In genomic region chr6:112253842-112254816, GRCh38 we compare ENCODE assay signal across 9 cellular contexts. TPM values are rescaled to one million over a fixed set of nuclear protein-coding genes. Genes with fewer than 3 reads are reported as not detected.
DNase-seq lines count a peak whose midpoint lies in the region; ATAC-seq and TF ChIP-seq lines count a peak whose summit lies in the region.
"Had no signal": no experiment of that assay in that cellular context is flagged by ENCODE, and none has a peak within 500 bp of the region (broad histone marks: within the 10 kb centered on the region; RNA-seq: fewer than 3 reads in every experiment).

TSS of gene LAMA4 (minus strand) at chr6:112254567. CDS start at chr6:112254150, 417 bp downstream.

- POLR2A ChIA-PET in naive thymus-derived CD4-positive, alpha-beta T cell (lab: Charles Lee), result no interaction called here

- no peak within 1 kb of the TSS for H3K27ac Mint-ChIP-seq in activated T-cell treated with anti-CD3 and anti-CD28 coated beads, Interleukin-2, amount 50 U/mL, for 72 hours
- H3K27ac Mint-ChIP-seq in naive thymus-derived CD4-positive, alpha-beta T cell, result no peak within 1 kb of the TSS

- no peaks in the 10 kb centered on the region for H3K27me3 ChIP-seq in naive thymus-derived CD4-positive, alpha-beta T cell (ENCODE audit: control insufficient read depth in 2 of 2, insufficient read depth in 2 of 2, low read length in 2 of 2)
- no peaks in the 10 kb centered on the region for H3K27me3 ChIP-seq in vagina

- H3K27ac ChIP-seq in naive thymus-derived CD4-positive, alpha-beta T cell (ENCODE audit: low read depth, low read length), result no peak within 1 kb of the TSS
- peak within 1 kb of the TSS; percentile 95 for H3K27ac ChIP-seq in vagina

- H3K36me3 ChIP-seq in naive thymus-derived CD4-positive, alpha-beta T cell (ENCODE audit: control insufficient read depth in 2 of 3, insufficient read depth in 3 of 3, low read length in 3 of 3), result no peaks in the 10 kb centered on the region
- H3K36me3 ChIP-seq in vagina, result no peaks in the 10 kb centered on the region

- H3K4me3 ChIP-seq in LNCaP clone FGC (ENCODE audit: low read depth, low read length) (peak within 1 kb of the TSS; percentile 43), fibroblast of villous mesenchyme (ENCODE audit: low read depth, low read length) (peak within 1 kb of the TSS; percentile 69), vagina (peak within 1 kb of the TSS; percentile 72 to 77)
- H3K4me3 ChIP-seq in naive thymus-derived CD4-positive, alpha-beta T cell (ENCODE audit: low read length), result peak within 1 kb of the TSS; percentile 43

- intact Hi-C loops in naive thymus-derived CD4-positive, alpha-beta T cell (cut with micrococcal nuclease), result no loop called here
- intact Hi-C loops in vagina (cut with DNase I), result no loop called here

- no peaks in the 10 kb centered on the region for H3K9me3 ChIP-seq in naive thymus-derived CD4-positive, alpha-beta T cell (ENCODE audit: control insufficient read depth in 2 of 3, low read length in 3 of 3)
- no peaks in the 10 kb centered on the region for H3K9me3 ChIP-seq in vagina

- TF ChIP-seq POLR2A in vagina (IDR thresholded peaks at IDR 0.05), result no peak

- H3K36me3 Mint-ChIP-seq in activated T-cell treated with anti-CD3 and anti-CD28 coated beads, Interleukin-2, amount 50 U/mL, for 72 hours (ENCODE audit: insufficient read depth in 2 of 2), result peaks cover 0 to 2% of the 10 kb centered on the region in 2 donors
- no peaks in the 10 kb centered on the region for H3K36me3 Mint-ChIP-seq in naive thymus-derived CD4-positive, alpha-beta T cell

- DNase-seq in EL (peak; percentile 64), LNCaP clone FGC (ENCODE audit: low read depth) (no peak), fibroblast of villous mesenchyme (ENCODE audit: low read depth) (peak; percentile 64), vagina (ENCODE audit: extremely low spot score in 2 of 2) (no peak)
- DNase-seq in activated T-cell treated with anti-CD3 and anti-CD28 coated beads, Interleukin-2, amount 50 U/mL, for 72 hours, result peak; percentile 18 to 33
- peak in 3 of 9 donors; percentile 2 to 28 (median 3) for DNase-seq in naive thymus-derived CD4-positive, alpha-beta T cell

- H3K27me3 Mint-ChIP-seq in activated T-cell treated with anti-CD3 and anti-CD28 coated beads, Interleukin-2, amount 50 U/mL, for 72 hours (ENCODE audit: low read depth), result peaks cover 57% of the 10 kb centered on the region
- peaks cover 36 to 78% (median 46%) of the 10 kb centered on the region in 5 donors for H3K27me3 Mint-ChIP-seq in naive thymus-derived CD4-positive, alpha-beta T cell

- H3K4me3 Mint-ChIP-seq in activated T-cell treated with anti-CD3 and anti-CD28 coated beads, Interleukin-2, amount 50 U/mL, for 72 hours, result peak within 1 kb of the TSS; percentile 71 to 84
- H3K4me3 Mint-ChIP-seq in naive thymus-derived CD4-positive, alpha-beta T cell, result peak within 1 kb of the TSS; percentile 77 to 90 (median 80)

- no peaks in the 10 kb centered on the region for H3K4me1 ChIP-seq in naive thymus-derived CD4-positive, alpha-beta T cell (ENCODE audit: control insufficient read depth in 2 of 2, insufficient read depth in 2 of 2, low read length in 2 of 2)
- H3K4me1 ChIP-seq in vagina, result peaks cover 30% of the 10 kb centered on the region

- no peaks in the 10 kb centered on the region for H3K9me3 Mint-ChIP-seq in activated T-cell treated with anti-CD3 and anti-CD28 coated beads, Interleukin-2, amount 50 U/mL, for 72 hours
- H3K9me3 Mint-ChIP-seq in naive thymus-derived CD4-positive, alpha-beta T cell, result no peaks in the 10 kb centered on the region

- CTCF ChIA-PET in naive thymus-derived CD4-positive, alpha-beta T cell (lab: Charles Lee), result no interaction called here

- ATAC-seq in activated T-cell treated with anti-CD3 and anti-CD28 coated beads, Interleukin-2, amount 50 U/mL, for 72 hours (replicated peaks in 1 of 2), result peak; percentile 79 to 87
- peak; percentile 47 for ATAC-seq in naive thymus-derived CD4-positive, alpha-beta T cell
- no peak for ATAC-seq in GM18520 (IDR thresholded peaks at IDR 0.05; ENCODE audit: unreplicated experiment)
- no peak for ATAC-seq in HG03280 (IDR thresholded peaks at IDR 0.05; ENCODE audit: unreplicated experiment)

- TF ChIP-seq CTCF in LNCaP clone FGC (IDR thresholded peaks at IDR 0.05; ENCODE audit: control insufficient read depth, extremely low read depth, insufficient read depth), result no peak
- TF ChIP-seq CTCF in fibroblast of villous mesenchyme (IDR thresholded peaks at IDR 0.05; ENCODE audit: insufficient read depth, low read depth, low read length), result no peak
- peak in 1 of 3 experiments; percentile 17 for TF ChIP-seq CTCF in vagina (IDR thresholded peaks at IDR 0.05)

- peaks cover 16% of the 10 kb centered on the region for H3K4me1 Mint-ChIP-seq in activated T-cell treated with anti-CD3 and anti-CD28 coated beads, Interleukin-2, amount 50 U/mL, for 72 hours (ENCODE audit: low read depth)
- peaks cover 12 to 19% (median 16%) of the 10 kb centered on the region in 7 donors for H3K4me1 Mint-ChIP-seq in naive thymus-derived CD4-positive, alpha-beta T cell

RNA-seq across cellular contexts. Expression of gene LAMA4, which starts in this region (rescaled TPM):
- under 1 TPM in 1 of 2 donors, not detected in 1; 0.14 TPM for total RNA-seq in activated T-cell treated with anti-CD3 and anti-CD28 coated beads, Interleukin-2, amount 50 U/mL, for 72 hours
- total RNA-seq in fibroblast of villous mesenchyme, result 197 and 481 TPM in 2 replicates
- total RNA-seq in naive thymus-derived CD4-positive, alpha-beta T cell, result not detected
- polyA plus RNA-seq in naive thymus-derived CD4-positive, alpha-beta T cell, result not detected
- 56.5 TPM for total RNA-seq in vagina
- total RNA-seq: T-helper 2 cell treated with Interferon-gamma antibody and Interleukin-4, amounts not matched to agents 100 ng/mL and 5 ng/mL, for 36 hours had no signal

Comparison
In these comparisons a context has a peak if more than half of its experiments do, and no peak if none do; other contexts are left out.
1. RNA of gene LAMA4 (total RNA-seq): 197 to 481 TPM in fibroblast of villous mesenchyme and 56.5 TPM in vagina (single experiment); 0.14 TPM in activated T-cell treated with anti-CD3 and anti-CD28 coated beads, Interleukin-2, amount 50 U/mL, for 72 hours and not detected in naive thymus-derived CD4-positive, alpha-beta T cell; every median in the first group is over 10 times any median in the second.
2. Peak in DNase-seq and ATAC-seq in activated T-cell treated with anti-CD3 and anti-CD28 coated beads, Interleukin-2, amount 50 U/mL, for 72 hours; RNA of the gene not detected or under 1 TPM.
3. Peak in ATAC-seq and H3K4me3 ChIP-seq in naive thymus-derived CD4-positive, alpha-beta T cell; RNA of the gene not detected or under 1 TPM.
4. DNase-seq: peak in EL (single experiment) and fibroblast of villous mesenchyme (single experiment); none in LNCaP clone FGC (single experiment) and vagina (0 of 2).
5. Peak in every context shown above with its lines, with median percentiles within 50 percentile points of each other: H3K4me3 ChIP-seq.